ENCODE assay signal across 1 cellular context in the genomic region with DNA sequence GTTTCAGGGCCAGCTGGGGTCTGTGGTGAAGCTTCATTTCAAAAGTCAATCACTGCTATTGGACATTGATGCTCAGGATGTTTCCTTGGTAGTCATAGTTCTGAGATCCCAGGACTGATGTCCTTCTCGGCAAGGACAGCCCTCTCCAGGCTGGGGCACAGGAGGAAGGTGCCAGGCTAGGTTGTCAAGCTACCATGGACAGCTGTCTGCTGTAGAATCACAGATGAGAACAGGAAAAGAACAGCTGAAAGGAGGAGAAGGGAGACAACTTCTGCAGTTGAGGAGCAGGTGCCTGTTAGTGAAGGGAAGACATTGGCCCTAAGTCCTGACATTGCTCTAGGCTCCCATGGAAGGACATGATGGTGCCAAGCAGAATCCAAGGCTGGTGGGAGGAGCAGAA.
TF ChIP-seq lines count a peak whose summit lies in the region.

No MANE protein-coding gene starts in this region.

TF ChIP-seq in SK-N-SH treated with all-trans-retinoic acid at 6 μM for 48 hours, 23 proteins besides CTCF, POLR2A, EP300 and RAD21 (continued from another document):
- TF ChIP-seq, protein P1, sequence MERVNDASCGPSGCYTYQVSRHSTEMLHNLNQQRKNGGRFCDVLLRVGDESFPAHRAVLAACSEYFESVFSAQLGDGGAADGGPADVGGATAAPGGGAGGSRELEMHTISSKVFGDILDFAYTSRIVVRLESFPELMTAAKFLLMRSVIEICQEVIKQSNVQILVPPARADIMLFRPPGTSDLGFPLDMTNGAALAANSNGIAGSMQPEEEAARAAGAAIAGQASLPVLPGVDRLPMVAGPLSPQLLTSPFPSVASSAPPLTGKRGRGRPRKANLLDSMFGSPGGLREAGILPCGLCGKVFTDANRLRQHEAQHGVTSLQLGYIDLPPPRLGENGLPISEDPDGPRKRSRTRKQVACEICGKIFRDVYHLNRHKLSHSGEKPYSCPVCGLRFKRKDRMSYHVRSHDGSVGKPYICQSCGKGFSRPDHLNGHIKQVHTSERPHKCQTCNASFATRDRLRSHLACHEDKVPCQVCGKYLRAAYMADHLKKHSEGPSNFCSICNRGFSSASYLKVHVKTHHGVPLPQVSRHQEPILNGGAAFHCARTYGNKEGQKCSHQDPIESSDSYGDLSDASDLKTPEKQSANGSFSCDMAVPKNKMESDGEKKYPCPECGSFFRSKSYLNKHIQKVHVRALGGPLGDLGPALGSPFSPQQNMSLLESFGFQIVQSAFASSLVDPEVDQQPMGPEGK (CRISPR knock-in tag; IDR thresholded peaks at IDR 0.05; ENCODE audit: borderline replicate concordance), result no peak
- TF ChIP-seq ARNTL (CRISPR knock-in tag; IDR thresholded peaks at IDR 0.05; ENCODE audit: borderline replicate concordance, low read depth), result no peak
- TF ChIP-seq ZFP30 (CRISPR knock-in tag; IDR thresholded peaks at IDR 0.05), result no peak
- TF ChIP-seq TCF4 (CRISPR knock-in tag; IDR thresholded peaks at IDR 0.05; ENCODE audit: borderline replicate concordance), result no peak
